11 cellular contexts compared by ENCODE assay signal in the genomic region with DNA sequence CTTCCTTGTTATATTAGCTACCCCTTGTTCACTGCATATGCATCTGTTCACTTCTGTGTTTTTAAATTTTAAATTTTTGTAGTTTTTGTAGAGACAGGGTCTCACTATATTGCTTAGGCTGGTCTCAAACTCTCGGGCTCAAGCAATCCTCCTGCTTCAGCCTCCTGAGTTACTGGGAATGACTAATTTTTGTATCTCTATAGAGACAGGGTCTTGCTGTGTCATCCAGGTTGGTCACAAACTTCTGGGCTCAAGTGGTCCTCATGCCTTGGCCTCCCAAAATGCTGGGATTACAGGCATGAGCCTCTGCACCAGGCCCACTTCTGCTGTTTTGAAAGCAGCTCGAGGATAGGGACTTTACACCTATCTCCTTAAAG.
DNase-seq lines count a peak whose midpoint lies in the region; ATAC-seq and TF ChIP-seq lines count a peak whose summit lies in the region.
"Had no signal": no experiment of that assay in that cellular context is flagged by ENCODE, and none has a peak within 500 bp of the region (broad histone marks: within the 10 kb centered on the region; RNA-seq: fewer than 3 reads in every experiment).

No MANE protein-coding gene starts in this region.

- no peak for TF ChIP-seq CTCF in activated B cell treated with CpG ODN at 0.5 μM for 24 hours (IDR thresholded peaks at IDR 0.05)

- H3K27ac ChIP-seq in CD4-positive, CD25-positive, alpha-beta regulatory T cell (ENCODE audit: insufficient read depth, low read length, poor library complexity, severe bottlenecking) = no peak overlapping the region
- H3K27ac ChIP-seq: coronary artery had no signal

- intact Hi-C loops in activated B cell treated with CpG ODN at 0.5 μM for 24 hours (cut with micrococcal nuclease) = loop anchor here (1.0 to 10.0 kb wide), 5 partner anchors 14 to 1453 kb away; partner anchors contain the start of genes ENKUR, OTUD1, PRTFDC1 and THNSL1

- CTCF ChIA-PET in activated B cell treated with CpG ODN at 0.5 μM for 24 hours (lab: Charles Lee) = no interaction called here

- peaks cover 6 to 40% (median 27%) of the 10 kb centered on the region in 4 donors for H3K4me1 Mint-ChIP-seq in CD4-positive, CD25-positive, alpha-beta regulatory T cell
- H3K4me1 Mint-ChIP-seq in activated B cell treated with CpG ODN at 0.5 μM for 24 hours = peaks cover 34% of the 10 kb centered on the region

- H3K4me1 ChIP-seq in CD4-positive, CD25-positive, alpha-beta regulatory T cell (ENCODE audit: control insufficient read depth, insufficient read depth, low read length, poor library complexity, severe bottlenecking) = peaks cover 14% of the 10 kb centered on the region

- H3K27me3 Mint-ChIP-seq in CD4-positive, CD25-positive, alpha-beta regulatory T cell = no peaks in the 10 kb centered on the region
- H3K27me3 Mint-ChIP-seq in activated B cell treated with CpG ODN at 0.5 μM for 24 hours = no peaks in the 10 kb centered on the region

- no peaks in the 10 kb centered on the region for H3K36me3 Mint-ChIP-seq in CD4-positive, CD25-positive, alpha-beta regulatory T cell
- peaks cover 6% of the 10 kb centered on the region for H3K36me3 Mint-ChIP-seq in activated B cell treated with CpG ODN at 0.5 μM for 24 hours (ENCODE audit: low read depth)

- peak overlapping the region; percentile 84 to 92 (median 87) for H3K27ac Mint-ChIP-seq in CD4-positive, CD25-positive, alpha-beta regulatory T cell
- H3K27ac Mint-ChIP-seq in activated B cell treated with CpG ODN at 0.5 μM for 24 hours = peak overlapping the region; percentile 93

- DNase-seq in CD4-positive, CD25-positive, alpha-beta regulatory T cell = no peak
- DNase-seq in activated B cell treated with CpG ODN at 0.5 μM for 24 hours (no peak), erythroblast (lab: John Stamatoyannopoulos, UW) (no peak), SHP77 (lab: John Stamatoyannopoulos, UW) (no peak), DMS53 (lab: John Stamatoyannopoulos, UW) (no peak), CD1c-positive myeloid dendritic cell (ENCODE audit: extremely low spot score) (no peak)
- DNase-seq: head of caudate nucleus, NCI-H2029 treated with DMSO at 0.1 percent for 48 hours had no signal

- H3K4me3 ChIP-seq in CD4-positive, CD25-positive, alpha-beta regulatory T cell (ENCODE audit: low read depth, low read length) = peak overlapping the region; percentile 62
- H3K4me3 ChIP-seq: coronary artery had no signal

- H3K9me3 ChIP-seq in CD4-positive, CD25-positive, alpha-beta regulatory T cell (ENCODE audit: control insufficient read depth in 2 of 2, low read length in 2 of 2) = no peaks in the 10 kb centered on the region

- peak in 1 of 2 donors; percentile 3 for ATAC-seq in CD4-positive, CD25-positive, alpha-beta regulatory T cell (ENCODE audit: low read depth in 2 of 2)
- ATAC-seq in GM19351 (IDR thresholded peaks at IDR 0.05; ENCODE audit: unreplicated experiment) (peak; percentile 15), HG02970 (IDR thresholded peaks at IDR 0.05; ENCODE audit: low FRiP score, unreplicated experiment) (peak; percentile 2), activated B cell treated with CpG ODN at 0.5 μM for 24 hours (ENCODE audit: low read depth) (peak; percentile 15)

- POLR2A ChIA-PET in activated B cell treated with CpG ODN at 0.5 μM for 24 hours (lab: Charles Lee) = interaction anchor here (1.4 kb wide), 1 partner anchor 165 kb away, joined by 4 read pairs; no protein-coding TSS in a partner anchor

- no peaks in the 10 kb centered on the region for H3K27me3 ChIP-seq in CD4-positive, CD25-positive, alpha-beta regulatory T cell (ENCODE audit: control insufficient read depth, insufficient read depth, low read length)

- no peaks in the 10 kb centered on the region for H3K36me3 ChIP-seq in CD4-positive, CD25-positive, alpha-beta regulatory T cell (ENCODE audit: control insufficient read depth, insufficient read depth, low read length)

- TF ChIP-seq POLR2A in erythroblast (IDR thresholded peaks at IDR 0.05; ENCODE audit: low read length) = no peak

- H3K9me3 Mint-ChIP-seq in CD4-positive, CD25-positive, alpha-beta regulatory T cell = peaks cover 0 to 3% (median 0%) of the 10 kb centered on the region in 7 donors
- H3K9me3 Mint-ChIP-seq in activated B cell treated with CpG ODN at 0.5 μM for 24 hours = no peaks in the 10 kb centered on the region

- H3K4me3 Mint-ChIP-seq in CD4-positive, CD25-positive, alpha-beta regulatory T cell = peak overlapping the region in 3 of 4 donors; percentile 48 to 66 (median 57)
- peak overlapping the region; percentile 61 for H3K4me3 Mint-ChIP-seq in activated B cell treated with CpG ODN at 0.5 μM for 24 hours
